Comparison of ENCODE assay signal across 8 cellular contexts in genomic region chr19:46716013-46716671, GRCh38. TPM values are rescaled to one million over a fixed set of nuclear protein-coding genes. Genes with fewer than 3 reads are reported as not detected.
DNase-seq lines count a peak whose midpoint lies in the region; TF ChIP-seq lines count a peak whose summit lies in the region.

No MANE protein-coding gene starts in this region.

- H3K27ac ChIP-seq in trophoblast cell (ENCODE audit: low read depth, low read length) = peak overlapping the region; percentile 31

- peak overlapping the region; percentile 62 for H3K9ac ChIP-seq in trophoblast cell (ENCODE audit: low read length)

- peaks cover 30% of the 10 kb centered on the region for H3K79me1 ChIP-seq in trophoblast cell (ENCODE audit: low read length)

- H3K23ac ChIP-seq in trophoblast cell (ENCODE audit: low read length) = no peak overlapping the region

- peaks cover 26% of the 10 kb centered on the region for H3K79me2 ChIP-seq in trophoblast cell (ENCODE audit: control insufficient read depth, insufficient read depth, low read length, poor library complexity)

- H3K4me2 ChIP-seq in trophoblast cell (ENCODE audit: low read length) = peak overlapping the region; percentile 60

- peak overlapping the region; percentile 61 for H4K8ac ChIP-seq in trophoblast cell (ENCODE audit: low read depth, low read length)

- DNase-seq in NCI-H748 (lab: John Stamatoyannopoulos, UW; ENCODE audit: unreplicated experiment) (peak; percentile 43), NCI-H748 treated with DMSO at 0.1 percent for 48 hours (lab: John Stamatoyannopoulos, UW) (no peak), UCSD-AML1 (lab: John Stamatoyannopoulos, UW; ENCODE audit: unreplicated experiment) (peak; percentile 28), fibroblast of mammary gland (ENCODE audit: low read depth) (no peak), trophoblast cell (no peak), AML-193 (lab: John Stamatoyannopoulos, UW) (no peak), posterior cingulate gyrus (no peak), GM19240 (ENCODE audit: insufficient read length, low spot score) (no peak)

- intact Hi-C loops in posterior cingulate gyrus (cut with DNase I) = no loop called here

- peak overlapping the region; percentile 80 for H3K4me3 ChIP-seq in fibroblast of mammary gland (ENCODE audit: control insufficient read depth, low read depth, low read length)
- peak overlapping the region; percentile 76 for H3K4me3 ChIP-seq in trophoblast cell (ENCODE audit: low read depth, low read length)

- H3K4me1 ChIP-seq in trophoblast cell (ENCODE audit: control insufficient read depth in 1 of 2, insufficient read depth in 2 of 2, low read length in 2 of 2) = peaks cover 0 to 10% of the 10 kb centered on the region in 2 experiments

- H2AK5ac ChIP-seq in trophoblast cell (ENCODE audit: low read length) = peak overlapping the region; percentile 38

- TF ChIP-seq CTCF in fibroblast of mammary gland (conservative IDR thresholded peaks at IDR 0.05; ENCODE audit: control insufficient read depth, insufficient read depth, low read depth, low read length) = no peak

- peak overlapping the region; percentile 91 for H3K4ac ChIP-seq in trophoblast cell (ENCODE audit: low read depth, low read length)

- H3K18ac ChIP-seq in trophoblast cell (ENCODE audit: low read length) = peak overlapping the region; percentile 85

- no peaks in the 10 kb centered on the region for H3K27me3 ChIP-seq in trophoblast cell (ENCODE audit: insufficient read depth, low read length)

- H4K12ac ChIP-seq in trophoblast cell (ENCODE audit: low read depth, low read length) = peak overlapping the region; percentile 10

- H3K14ac ChIP-seq in trophoblast cell (ENCODE audit: low read length) = peak overlapping the region; percentile 85

- peak overlapping the region; percentile 27 for H2BK12ac ChIP-seq in trophoblast cell (ENCODE audit: low read length)

- H3K9me3 ChIP-seq in trophoblast cell (ENCODE audit: insufficient read depth, low read depth, low read length) = no peaks in the 10 kb centered on the region

- H2AFZ ChIP-seq in trophoblast cell (ENCODE audit: insufficient read depth, low read length, poor library complexity) = peak overlapping the region; percentile 53

- WGBS in trophoblast cell (ENCODE audit: extremely low coverage, insufficient coverage, insufficient read length) = no CpG with 5 or more reads among the region's 42 CpGs

- H2BK5ac ChIP-seq in trophoblast cell (ENCODE audit: low read depth, low read length, poor library complexity) = peak overlapping the region; percentile 73

- peak overlapping the region; percentile 61 for H2BK120ac ChIP-seq in trophoblast cell (ENCODE audit: insufficient read depth, low read length, poor library complexity)

- H4K91ac ChIP-seq in trophoblast cell (ENCODE audit: low read depth, low read length) = peak overlapping the region; percentile 59

- peaks cover 30 to 34% of the 10 kb centered on the region in 2 experiments for H3K36me3 ChIP-seq in trophoblast cell (ENCODE audit: control insufficient read depth in 1 of 2, insufficient read depth in 2 of 2, low read length in 2 of 2)

RNA-seq across cellular contexts. Expression of gene PRKD2, which starts 0.8 kb away (rescaled TPM):
- 69.9 and 71.7 TPM in 2 replicates for polyA plus RNA-seq in trophoblast cell (2013)

RNA-seq across cellular contexts. Expression of gene FKRP, which starts 29.7 kb away (rescaled TPM):
- 20.5 TPM in 2 replicates for polyA plus RNA-seq in trophoblast cell (2013)

RNA-seq across cellular contexts. Expression of gene STRN4, which starts 30.1 kb away (rescaled TPM):
- polyA plus RNA-seq in trophoblast cell (2013) = 65.1 and 66.3 TPM in 2 replicates

RNA-seq across cellular contexts. Expression of gene DACT3, which starts 55.2 kb away (rescaled TPM):
- 13.8 and 15.5 TPM in 2 replicates for polyA plus RNA-seq in trophoblast cell (2013)

Comparison
In these comparisons a context has a peak if more than half of its experiments do, and no peak if none do; other contexts are left out.
1. DNase-seq: peak in NCI-H748 (single experiment) and UCSD-AML1 (single experiment); none in NCI-H748 treated with DMSO at 0.1 percent for 48 hours (single experiment), fibroblast of mammary gland (single experiment), trophoblast cell (0 of 2), AML-193 (0 of 2), posterior cingulate gyrus (0 of 10) and GM19240 (single experiment).